Comparison of ENCODE assay signal across 8 cellular contexts in the genomic region with DNA sequence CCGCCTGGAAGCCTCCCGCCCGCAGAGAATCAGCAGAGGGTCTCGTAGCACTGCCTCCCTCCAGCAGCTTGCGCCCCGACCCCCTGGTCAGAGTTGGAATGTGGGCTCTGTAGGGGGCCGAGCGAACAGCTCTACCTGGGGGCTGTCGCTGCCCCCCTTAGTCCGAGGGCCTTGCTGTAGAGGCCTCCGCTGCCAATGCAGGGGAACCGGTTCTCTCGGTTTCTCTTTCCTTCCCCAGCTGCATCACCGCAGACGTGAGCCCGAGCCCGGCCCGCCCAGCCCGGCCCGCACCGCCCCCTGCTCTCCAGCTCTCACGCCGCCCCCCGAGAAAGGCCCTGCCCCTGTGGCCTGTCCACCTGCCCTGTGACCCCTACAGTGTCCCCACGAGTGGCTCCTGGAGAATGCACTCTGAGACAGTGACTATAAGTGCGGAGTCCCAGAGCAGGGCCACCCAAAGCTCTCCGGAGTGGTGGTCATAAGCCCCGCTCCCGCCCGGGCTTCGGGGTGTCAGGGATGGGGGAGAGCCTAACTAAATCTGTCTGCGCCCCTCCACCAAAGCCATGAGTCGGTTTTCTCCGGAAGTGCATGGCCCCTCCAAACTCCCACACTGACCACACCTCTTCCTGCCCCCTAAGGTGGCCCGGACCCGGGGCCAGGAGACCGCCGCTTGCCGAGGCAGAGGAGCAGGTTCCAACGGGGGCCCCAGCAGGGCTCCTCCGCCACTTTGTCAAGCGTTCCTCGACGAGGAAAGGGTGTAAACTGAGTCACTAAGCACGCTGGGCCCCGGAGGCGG. TPM values are rescaled to one million over a fixed set of nuclear protein-coding genes. Genes with fewer than 3 reads are reported as not detected.
DNase-seq lines count a peak whose midpoint lies in the region; ATAC-seq and TF ChIP-seq lines count a peak whose summit lies in the region.

No MANE protein-coding gene starts in this region.

- H3K27me3 ChIP-seq in HUES48 (ENCODE audit: control insufficient read depth, insufficient read depth, low read length), result peaks cover 59% of the 10 kb centered on the region
- peaks cover 0 to 66% (median 21%) of the 10 kb centered on the region in 3 donors for H3K27me3 ChIP-seq in stomach

- TF ChIP-seq EP300 in stomach (IDR thresholded peaks at IDR 0.05), result no peak

- peaks cover 9% of the 10 kb centered on the region for H3K4me1 ChIP-seq in HUES48 (ENCODE audit: control insufficient read depth, insufficient read depth, low read length)
- H3K4me1 ChIP-seq in stomach, result peaks cover 53 to 65% (median 58%) of the 10 kb centered on the region in 4 donors

- no peak for TF ChIP-seq POLR2A in stomach (IDR thresholded peaks at IDR 0.05)

- intact Hi-C loops in Right ventricle myocardium inferior (cut with DNase I), result no loop called here
- intact Hi-C loops in left ventricle myocardium superior (cut with micrococcal nuclease), result no loop called here
- intact Hi-C loops in left colon (cut with DNase I, micrococcal nuclease), result no loop called here
- intact Hi-C loops in stomach (cut with DNase I; ENCODE audit: low total_unique reads), result no loop called here

- in situ Hi-C loops in astrocyte of the spinal cord (cut with HindIII; ENCODE audit: low sequenced_read_pairs), result no loop called here

- H3K4me3 ChIP-seq in HUES48 (ENCODE audit: low read depth, low read length), result peak overlapping the region; percentile 72
- peak overlapping the region; percentile 35 for H3K4me3 ChIP-seq in astrocyte of the spinal cord (ENCODE audit: low read depth, low read length)
- peak overlapping the region; percentile 47 to 56 (median 54) for H3K4me3 ChIP-seq in stomach

- H3K9me3 ChIP-seq in HUES48 (ENCODE audit: control insufficient read depth, insufficient read depth, low read length), result no peaks in the 10 kb centered on the region
- H3K9me3 ChIP-seq in stomach, result no peaks in the 10 kb centered on the region

- H3K36me3 ChIP-seq in HUES48 (ENCODE audit: control insufficient read depth, insufficient read depth, low read length) (no peaks in the 10 kb centered on the region), stomach (peaks cover 0 to 14% (median 7%) of the 10 kb centered on the region in 4 donors)

- no peak overlapping the region for H3K27ac ChIP-seq in HUES48 (ENCODE audit: low read depth, low read length)
- peak overlapping the region in 4 of 5 donors; percentile 42 to 79 (median 74) for H3K27ac ChIP-seq in stomach

- ATAC-seq in Right ventricle myocardium inferior (no peak), left ventricle myocardium superior (no peak), left colon (peak; percentile 41)

- 5 to 11% (median 5%) methylated on average over 16 to 47 of the region's 47 CpGs for WGBS in stomach, 5 donors

- DNase-seq in Right ventricle myocardium inferior (ENCODE audit: missing footprints) (peak; percentile 68), left ventricle myocardium superior (no peak), astrocyte of the spinal cord (ENCODE audit: low read depth, low spot score) (no peak), left colon (peak; percentile 83 to 84), stomach (peak; percentile 84), NCI-H2081 treated with DMSO at 0.1 percent for 48 hours (lab: John Stamatoyannopoulos, UW) (no peak), T-helper 9 cell (no peak)

- TF ChIP-seq CTCF in astrocyte of the spinal cord (IDR thresholded peaks at IDR 0.05; ENCODE audit: low read depth, low read length) (no peak), stomach (IDR thresholded peaks at IDR 0.05) (no peak)

- no peak overlapping the region for H3K9ac ChIP-seq in HUES48 (ENCODE audit: low read depth, low read length)

RNA-seq across cellular contexts. Expression of gene ARHGAP27, which starts 1.7 kb away (rescaled TPM):
- total RNA-seq in Right ventricle myocardium inferior (34.4 TPM), left ventricle myocardium superior (37.3 TPM), left colon (100 to 1,000 TPM; 146 to 165 TPM), stomach (100 to 1,000 TPM in 2 of 5 donors, 10 to 100 TPM in 3; 25.9 to 390 (median 65.3) TPM)
- polyA plus RNA-seq in stomach, result 10 to 100 TPM in 2 of 3 donors, 1 to 10 TPM in 1; 7.7 to 45.9 (median 13.0) TPM

RNA-seq across cellular contexts. Expression of gene PLEKHM1, which starts 59.6 kb away (rescaled TPM):
- total RNA-seq in Right ventricle myocardium inferior (26.9 TPM), left ventricle myocardium superior (28.0 TPM), left colon (10 to 100 TPM; 56.9 to 73.7 TPM), stomach (10 to 100 TPM; 14.7 to 63.0 (median 38.4) TPM)
- 10 to 100 TPM; 10.4 to 16.7 (median 11.2) TPM for polyA plus RNA-seq in stomach

Comparison
In these comparisons a context has a peak if more than half of its experiments do, and no peak if none do; other contexts are left out.
1. DNase-seq: peak in Right ventricle myocardium inferior (single experiment), left colon (2 of 2) and stomach (single experiment); none in left ventricle myocardium superior (single experiment), astrocyte of the spinal cord (single experiment), NCI-H2081 treated with DMSO at 0.1 percent for 48 hours (single experiment) and T-helper 9 cell (single experiment).
2. Peak in every context shown above with its lines, with median percentiles within 50 percentile points of each other: H3K4me3 ChIP-seq.